8 cellular contexts compared by ENCODE assay signal in the genomic region with DNA sequence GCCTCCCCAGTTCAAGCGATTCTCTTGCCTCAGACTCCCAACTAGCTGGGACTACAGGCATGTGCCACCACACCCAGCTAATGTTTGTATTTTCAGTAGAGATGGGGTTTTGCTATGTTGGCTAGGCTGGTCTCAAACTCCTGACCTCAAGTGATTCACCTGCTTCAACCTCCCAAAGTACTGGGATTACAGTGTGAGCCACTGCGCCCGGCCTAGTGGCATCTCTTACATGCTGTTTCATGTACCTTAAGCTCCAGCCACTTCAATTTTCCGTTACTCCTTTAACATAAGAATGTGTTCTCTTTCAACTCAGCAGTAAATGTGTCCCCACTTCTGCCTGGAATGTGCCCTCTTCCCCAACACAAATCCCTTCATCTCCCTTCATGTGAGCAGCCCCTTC.
DNase-seq lines count a peak whose midpoint lies in the region; ATAC-seq and TF ChIP-seq lines count a peak whose summit lies in the region.
"Not testable (repeated sequence)": the region's sequence is repeated elsewhere in the genome, so short reads cannot be mapped to it uniquely, and the experiment has no call there.

No MANE protein-coding gene starts in this region.

- TF ChIP-seq CTCF in HFFc6 (IDR thresholded peaks at IDR 0.05); osteocyte (IDR thresholded peaks at IDR 0.05): not testable (repeated sequence)

- CTCF ChIA-PET in activated CD8-positive, alpha-beta memory T cell treated with anti-CD3 and anti-CD28 coated beads, Interleukin-2, amount 10 ng/mL, durations not matched to agents 7 days and 5 days (lab: Charles Lee): interaction anchor here (1.1 to 1.6 kb wide), 2 partner anchors 45 to 85 kb away, joined by 3 to 5 read pairs; no protein-coding TSS in a partner anchor

- H3K27me3 Mint-ChIP-seq in HFFc6 (ENCODE audit: insufficient read depth); activated CD8-positive, alpha-beta memory T cell treated with anti-CD3 and anti-CD28 coated beads, Interleukin-2, amount 10 ng/mL, durations not matched to agents 7 days and 5 days; activated naive CD8-positive, alpha-beta T cell treated with anti-CD3 and anti-CD28 coated beads, Interleukin-2, amount 10 ng/mL, durations not matched to agents 7 days and 5 days; dendritic cell treated with granulocyte-macrophage colony-stimulating factor and Interleukin-4, amounts not matched to agents 40 ng/mL and 50 ng/mL, for 4 days; osteocyte (ENCODE audit: unreplicated experiment): not testable (repeated sequence)

- H3K79me1 ChIP-seq in mesendoderm (ENCODE audit: low read length): not testable (repeated sequence)

- not testable (repeated sequence) for H3K36me3 ChIP-seq in SJSA1; mesendoderm (ENCODE audit: control insufficient read depth, insufficient read depth, low read length)

- DNase-seq in HFFc6: peak; percentile 5
- DNase-seq in SJSA1 (ENCODE audit: low read depth in 1 of 2, low spot score in 2 of 2); activated CD8-positive, alpha-beta memory T cell treated with anti-CD3 and anti-CD28 coated beads, Interleukin-2, amount 10 ng/mL, durations not matched to agents 7 days and 5 days; activated naive CD8-positive, alpha-beta T cell treated with anti-CD3 and anti-CD28 coated beads, Interleukin-2, amount 10 ng/mL, durations not matched to agents 7 days and 5 days; osteocyte (ENCODE audit: extremely low spot score, unreplicated experiment); stimulated activated effector memory CD8-positive, alpha-beta T cell treated with anti-CD3 and anti-CD28 coated beads, Interleukin-12 subunit alpha, Interleukin-12 subunit beta, amount 100 ng/mL, for 72 hours (ENCODE audit: low spot score in 2 of 2): not testable (repeated sequence)
- DNase-seq in mesendoderm: peak; percentile 46

- H3K27ac Mint-ChIP-seq in HFFc6: peak overlapping the region; percentile 68
- H3K27ac Mint-ChIP-seq in activated CD8-positive, alpha-beta memory T cell treated with anti-CD3 and anti-CD28 coated beads, Interleukin-2, amount 10 ng/mL, durations not matched to agents 7 days and 5 days: peak overlapping the region; percentile 38
- H3K27ac Mint-ChIP-seq in activated naive CD8-positive, alpha-beta T cell treated with anti-CD3 and anti-CD28 coated beads, Interleukin-2, amount 10 ng/mL, durations not matched to agents 7 days and 5 days: peak overlapping the region; percentile 12
- peak overlapping the region; percentile 45 for H3K27ac Mint-ChIP-seq in dendritic cell treated with granulocyte-macrophage colony-stimulating factor and Interleukin-4, amounts not matched to agents 40 ng/mL and 50 ng/mL, for 4 days
- peak overlapping the region; percentile 79 for H3K27ac Mint-ChIP-seq in osteocyte (ENCODE audit: unreplicated experiment)
- H3K27ac Mint-ChIP-seq in stimulated activated effector memory CD8-positive, alpha-beta T cell treated with anti-CD3 and anti-CD28 coated beads, Interleukin-12 subunit alpha, Interleukin-12 subunit beta, amount 100 ng/mL, for 72 hours: not testable (repeated sequence)

- H3K9me3 Mint-ChIP-seq in HFFc6; activated CD8-positive, alpha-beta memory T cell treated with anti-CD3 and anti-CD28 coated beads, Interleukin-2, amount 10 ng/mL, durations not matched to agents 7 days and 5 days (ENCODE audit: low read depth); activated naive CD8-positive, alpha-beta T cell treated with anti-CD3 and anti-CD28 coated beads, Interleukin-2, amount 10 ng/mL, durations not matched to agents 7 days and 5 days; dendritic cell treated with granulocyte-macrophage colony-stimulating factor and Interleukin-4, amounts not matched to agents 40 ng/mL and 50 ng/mL, for 4 days; osteocyte (ENCODE audit: unreplicated experiment); stimulated activated effector memory CD8-positive, alpha-beta T cell treated with anti-CD3 and anti-CD28 coated beads, Interleukin-12 subunit alpha, Interleukin-12 subunit beta, amount 100 ng/mL, for 72 hours: not testable (repeated sequence)

- not testable (repeated sequence) for H2BK120ac ChIP-seq in mesendoderm (ENCODE audit: low read depth, low read length)

- not testable (repeated sequence) for H4K5ac ChIP-seq in mesendoderm (ENCODE audit: low read length)

- H2AK5ac ChIP-seq in mesendoderm (ENCODE audit: low read length): not testable (repeated sequence)

- H3K4me1 Mint-ChIP-seq in HFFc6 (ENCODE audit: low read depth) (peaks cover 61% of the 10 kb centered on the region), osteocyte (ENCODE audit: unreplicated experiment) (peaks cover 44% of the 10 kb centered on the region)
- peaks cover 30% of the 10 kb centered on the region for H3K4me1 Mint-ChIP-seq in activated CD8-positive, alpha-beta memory T cell treated with anti-CD3 and anti-CD28 coated beads, Interleukin-2, amount 10 ng/mL, durations not matched to agents 7 days and 5 days
- H3K4me1 Mint-ChIP-seq in activated naive CD8-positive, alpha-beta T cell treated with anti-CD3 and anti-CD28 coated beads, Interleukin-2, amount 10 ng/mL, durations not matched to agents 7 days and 5 days: peaks cover 10% of the 10 kb centered on the region
- peaks cover 23% of the 10 kb centered on the region for H3K4me1 Mint-ChIP-seq in dendritic cell treated with granulocyte-macrophage colony-stimulating factor and Interleukin-4, amounts not matched to agents 40 ng/mL and 50 ng/mL, for 4 days (ENCODE audit: low read depth)
- H3K4me1 Mint-ChIP-seq in stimulated activated effector memory CD8-positive, alpha-beta T cell treated with anti-CD3 and anti-CD28 coated beads, Interleukin-12 subunit alpha, Interleukin-12 subunit beta, amount 100 ng/mL, for 72 hours: not testable (repeated sequence)

- not testable (repeated sequence) for H3K79me2 ChIP-seq in mesendoderm (ENCODE audit: control insufficient read depth, insufficient read depth, low read length)

- not testable (repeated sequence) for H3K56ac ChIP-seq in mesendoderm (ENCODE audit: low read length)

- H3K27me3 ChIP-seq in SJSA1 (replicated peaks); mesendoderm (ENCODE audit: insufficient read depth, low read length, poor library complexity): not testable (repeated sequence)

- H4K8ac ChIP-seq in mesendoderm (ENCODE audit: low read depth, low read length): not testable (repeated sequence)

- H2BK15ac ChIP-seq in mesendoderm (replicated peaks; ENCODE audit: low read depth): not testable (repeated sequence)

- WGBS in mesendoderm (ENCODE audit: extremely low coverage, insufficient coverage, low lambda C conversion rate): no CpG with 5 or more reads among the region's 4 CpGs

- H3K4me3 Mint-ChIP-seq in HFFc6: peak overlapping the region; percentile 63
- H3K4me3 Mint-ChIP-seq in activated CD8-positive, alpha-beta memory T cell treated with anti-CD3 and anti-CD28 coated beads, Interleukin-2, amount 10 ng/mL, durations not matched to agents 7 days and 5 days; activated naive CD8-positive, alpha-beta T cell treated with anti-CD3 and anti-CD28 coated beads, Interleukin-2, amount 10 ng/mL, durations not matched to agents 7 days and 5 days; dendritic cell treated with granulocyte-macrophage colony-stimulating factor and Interleukin-4, amounts not matched to agents 40 ng/mL and 50 ng/mL, for 4 days; osteocyte (ENCODE audit: unreplicated experiment); stimulated activated effector memory CD8-positive, alpha-beta T cell treated with anti-CD3 and anti-CD28 coated beads, Interleukin-12 subunit alpha, Interleukin-12 subunit beta, amount 100 ng/mL, for 72 hours: not testable (repeated sequence)

- H3K9ac ChIP-seq in mesendoderm (ENCODE audit: low read length): not testable (repeated sequence)

- H3K4ac ChIP-seq in mesendoderm (ENCODE audit: low read depth, low read length): not testable (repeated sequence)

- not testable (repeated sequence) for H2BK5ac ChIP-seq in mesendoderm (ENCODE audit: low read length)

- H3K27ac ChIP-seq in SJSA1: peak overlapping the region; percentile 40
- H3K27ac ChIP-seq in mesendoderm (ENCODE audit: low read depth, low read length): not testable (repeated sequence)

- H3K18ac ChIP-seq in mesendoderm (ENCODE audit: low read length): not testable (repeated sequence)

- H3K4me3 ChIP-seq in SJSA1; mesendoderm (ENCODE audit: low read length): not testable (repeated sequence)

- H3K23ac ChIP-seq in mesendoderm (ENCODE audit: low read length): not testable (repeated sequence)

- peaks cover 51% of the 10 kb centered on the region for H3K4me1 ChIP-seq in SJSA1 (replicated peaks)
- H3K4me1 ChIP-seq in mesendoderm (ENCODE audit: control insufficient read depth, low read depth, low read length): not testable (repeated sequence)

- H3K4me2 ChIP-seq in mesendoderm (ENCODE audit: low read length): not testable (repeated sequence)

- POLR2A ChIA-PET in activated naive CD8-positive, alpha-beta T cell treated with anti-CD3 and anti-CD28 coated beads, Interleukin-2, amount 10 ng/mL, durations not matched to agents 7 days and 5 days (lab: Charles Lee): interaction anchor here (1.5 kb wide), 1 partner anchor 43 kb away, joined by 3 read pairs; no protein-coding TSS in a partner anchor

- intact Hi-C loops in dendritic cell treated with granulocyte-macrophage colony-stimulating factor and Interleukin-4, amounts not matched to agents 40 ng/mL and 50 ng/mL, for 4 days (cut with micrococcal nuclease): not testable (repeated sequence)

- not testable (repeated sequence) for H3K9me3 ChIP-seq in SJSA1 (replicated peaks)

- H3K36me3 Mint-ChIP-seq in HFFc6 (ENCODE audit: low read depth); activated CD8-positive, alpha-beta memory T cell treated with anti-CD3 and anti-CD28 coated beads, Interleukin-2, amount 10 ng/mL, durations not matched to agents 7 days and 5 days; activated naive CD8-positive, alpha-beta T cell treated with anti-CD3 and anti-CD28 coated beads, Interleukin-2, amount 10 ng/mL, durations not matched to agents 7 days and 5 days; osteocyte (ENCODE audit: unreplicated experiment); stimulated activated effector memory CD8-positive, alpha-beta T cell treated with anti-CD3 and anti-CD28 coated beads, Interleukin-12 subunit alpha, Interleukin-12 subunit beta, amount 100 ng/mL, for 72 hours: not testable (repeated sequence)
- peaks cover 12% of the 10 kb centered on the region for H3K36me3 Mint-ChIP-seq in dendritic cell treated with granulocyte-macrophage colony-stimulating factor and Interleukin-4, amounts not matched to agents 40 ng/mL and 50 ng/mL, for 4 days (ENCODE audit: low read depth)

- ATAC-seq in activated CD8-positive, alpha-beta memory T cell treated with anti-CD3 and anti-CD28 coated beads, Interleukin-2, amount 10 ng/mL, durations not matched to agents 7 days and 5 days; activated naive CD8-positive, alpha-beta T cell treated with anti-CD3 and anti-CD28 coated beads, Interleukin-2, amount 10 ng/mL, durations not matched to agents 7 days and 5 days (ENCODE audit: low read depth): not testable (repeated sequence)
- peak; percentile 53 for ATAC-seq in stimulated activated effector memory CD8-positive, alpha-beta T cell treated with anti-CD3 and anti-CD28 coated beads, Interleukin-12 subunit alpha, Interleukin-12 subunit beta, amount 100 ng/mL, for 72 hours
